ENCODE assay signal across 26 cellular contexts in the genomic region with DNA sequence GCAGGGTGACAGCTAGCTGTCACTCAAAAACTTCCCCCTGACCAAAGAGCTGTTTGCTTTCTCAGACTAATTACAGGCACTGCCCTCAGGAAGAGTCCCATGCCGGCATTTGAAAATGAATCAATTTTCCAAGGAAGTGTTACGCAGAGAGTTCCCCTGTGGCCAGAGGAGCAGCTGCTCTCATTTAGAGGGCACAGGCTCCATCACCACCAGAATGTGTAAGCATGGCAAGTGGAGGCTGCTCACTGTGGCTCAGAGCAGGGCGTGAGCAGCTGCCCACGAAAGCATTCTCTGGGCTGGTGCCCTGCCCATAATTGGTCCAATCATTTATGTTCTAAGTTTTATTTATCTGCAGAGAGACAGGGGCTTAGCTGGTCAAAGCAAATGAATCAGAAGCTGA.
"Had no signal": no experiment of that assay in that cellular context is flagged by ENCODE, and none has a peak within 500 bp of the region (broad histone marks: within the 10 kb centered on the region; RNA-seq: fewer than 3 reads in every experiment).

No MANE protein-coding gene starts in this region.

- ATAC-seq: left colon; left lung; lower lobe of right lung; naive thymus-derived CD8-positive, alpha-beta T cell; psoas muscle; right lobe of liver; upper lobe of right lung had no signal

- H3K4me3 ChIP-seq: left lung, lower lobe of right lung, psoas muscle, right atrium auricular region, right lobe of liver, skin epidermis, suprapubic skin, thoracic aorta, tibial artery, upper lobe of right lung had no signal

- DNase-seq: hypothalamus; immature natural killer cell; kidney; left colon; left lung; lower lobe of right lung; mammary epithelial cell; mesenchymal stem cell; naive thymus-derived CD8-positive, alpha-beta T cell; occipital lobe; psoas muscle; right lobe of liver; stimulated activated CD4-positive, alpha-beta T cell treated with anti-CD3 and anti-CD28 coated beads, Interleukin-12 subunit alpha, Interleukin-12 subunit beta, amount 100 ng/mL, for 4 hours; stimulated activated CD4-positive, alpha-beta T cell treated with anti-CD3 and anti-CD28 coated beads, Interleukin-15, amount 100 ng/mL, for 24 hours; stimulated activated CD4-positive, alpha-beta T cell treated with anti-CD3 and anti-CD28 coated beads, Interleukin-2, amount 100 ng/mL, for 24 hours; stimulated activated CD4-positive, alpha-beta T cell treated with anti-CD3 and anti-CD28 coated beads, Interleukin-4, amount 100 ng/mL, for 1 hour; stimulated activated naive CD4-positive, alpha-beta T cell; tibial artery; trophoblast cell; upper lobe of right lung had no signal

- H3K27ac ChIP-seq: left lung, lower lobe of right lung, neutrophil, parathyroid adenoma, psoas muscle, right atrium auricular region, right lobe of liver, skin epidermis, suprapubic skin, thoracic aorta, tibial artery, upper lobe of right lung had no signal

- H3K79me2 ChIP-seq: parathyroid adenoma had no signal

- H3K9me3 ChIP-seq: lower lobe of right lung, neutrophil, psoas muscle, right lobe of liver, suprapubic skin, thoracic aorta, upper lobe of right lung had no signal

- H3K27me3 ChIP-seq: left lung, neutrophil, right atrium auricular region, right lobe of liver, tibial artery, upper lobe of right lung had no signal

- H3K9ac ChIP-seq: parathyroid adenoma had no signal

- H3K36me3 ChIP-seq: left lung, lower lobe of right lung, neutrophil, right atrium auricular region, right lobe of liver, suprapubic skin, thoracic aorta, tibial artery, upper lobe of right lung had no signal

- H3K4me1 ChIP-seq: left lung, lower lobe of right lung, parathyroid adenoma, psoas muscle, right atrium auricular region, right lobe of liver, suprapubic skin, tibial artery, upper lobe of right lung had no signal

- H2AFZ ChIP-seq: parathyroid adenoma had no signal
